8 cellular contexts compared by ENCODE assay signal in genomic region chr7:151059362-151060112, GRCh38. TPM values are rescaled to one million over a fixed set of nuclear protein-coding genes. Genes with fewer than 3 reads are reported as not detected.
DNase-seq lines count a peak whose midpoint lies in the region; ATAC-seq and TF ChIP-seq lines count a peak whose summit lies in the region.

SLC4A2 (plus strand) TSS chr7:151059589; CDS start chr7:151061988, 2,399 bp downstream.

- peaks cover 15 to 68% (median 49%) of the 10 kb centered on the region in 6 donors for H3K4me1 ChIP-seq in spleen

- ATAC-seq in GM18517 (IDR thresholded peaks at IDR 0.05; ENCODE audit: unreplicated experiment) = no peak

- intact Hi-C loops in spleen (cut with DNase I; ENCODE audit: low total_unique reads) = no loop called here

- no peaks in the 10 kb centered on the region for H3K27me3 ChIP-seq in spleen (replicated peaks in 1 of 7)

- peak within 1 kb of the TSS; percentile 80 for H3K4me3 ChIP-seq in GM12865 (ENCODE audit: low read depth, low read length)
- H3K4me3 ChIP-seq in spleen = peak within 1 kb of the TSS; percentile 67 to 99 (median 87)

- 0 to 1% (median 1%) methylated on average over 49 to 74 of the region's 75 CpGs for WGBS in spleen, 5 donors

- TF ChIP-seq POLR2A in spleen (IDR thresholded peaks at IDR 0.05) = peak in 1 of 3 donors; percentile 30

- CTCF ChIA-PET in HEK293T (lab: Yijun Ruan, JAX) = interaction anchor here (1.2 to 1.7 kb wide), 3 partner anchors 42 to 52 kb away, joined by 4 read pairs; no protein-coding TSS in a partner anchor

- H3K27ac ChIP-seq in spleen = peak within 1 kb of the TSS; percentile 87 to 96 (median 92)

- peak; percentile 70 for TF ChIP-seq CTCF in GM12865 (IDR thresholded peaks at IDR 0.05; ENCODE audit: insufficient read depth, low read depth, low read length, missing control alignments)
- TF ChIP-seq CTCF in spleen (IDR thresholded peaks at IDR 0.05 in 8 of 11, conservative IDR thresholded peaks at IDR 0.05 in 3 of 11) = peak; percentile 18 to 82 (median 53)

- POLR2A ChIA-PET in HEK293T (lab: Yijun Ruan, JAX) = interaction anchor here (0.6 to 4.3 kb wide), 13 partner anchors 8 to 52 kb away, joined by 3 to 38 read pairs (median 8); partner anchors contain the start of genes ABCB8, AGAP3, FASTK and TMUB1

- DNase-seq in GM12865 (ENCODE audit: low read depth) = peak; percentile 79
- peak; percentile 94 for DNase-seq in HEK293T (ENCODE audit: extremely low spot score)
- peak; percentile 48 for DNase-seq in NCI-H1694 treated with DMSO at 0.1 percent for 48 hours (lab: John Stamatoyannopoulos, UW)
- peak; percentile 42 to 68 (median 57) for DNase-seq in activated CD4-positive, CD25-positive, alpha-beta regulatory T cell (lab: John Stamatoyannopoulos, UW)
- peak; percentile 57 for DNase-seq in central memory CD4-positive, alpha-beta T cell
- DNase-seq in iris pigment epithelial cell (ENCODE audit: low read depth) = peak; percentile 77
- peak; percentile 95 for DNase-seq in spleen

- peaks cover 0 to 44% (median 7%) of the 10 kb centered on the region in 6 donors for H3K36me3 ChIP-seq in spleen

- H3K9me3 ChIP-seq in spleen = no peaks in the 10 kb centered on the region

TF ChIP-seq in HEK293T, 16 proteins besides CTCF, POLR2A, EP300 and RAD21:
- TF ChIP-seq HDGF (IDR thresholded peaks at IDR 0.05; ENCODE audit: borderline replicate concordance) = no peak
- TF ChIP-seq NFRKB (IDR thresholded peaks at IDR 0.05) = no peak
- TF ChIP-seq SP1 (IDR thresholded peaks at IDR 0.05) = no peak
- no peak; the same call in 1 of the 2 replicates for TF ChIP-seq FOXM1 (IDR thresholded peaks at IDR 0.05; ENCODE audit: borderline replicate concordance)
- TF ChIP-seq FOXA1 (IDR thresholded peaks at IDR 0.05) = no peak
- no peak for TF ChIP-seq FOXK2 (IDR thresholded peaks at IDR 0.05)
- no peak for TF ChIP-seq CTBP1 (IDR thresholded peaks at IDR 0.05; ENCODE audit: borderline replicate concordance)
- TF ChIP-seq ELF4 (IDR thresholded peaks at IDR 0.05) = no peak
- no peak for TF ChIP-seq BHLHE40 (IDR thresholded peaks at IDR 0.05; ENCODE audit: borderline replicate concordance)
- TF ChIP-seq SUZ12 (IDR thresholded peaks at IDR 0.05) = no peak
- no peak for TF ChIP-seq PKNOX1 (IDR thresholded peaks at IDR 0.05)
- TF ChIP-seq LEF1 (IDR thresholded peaks at IDR 0.05; ENCODE audit: borderline replicate concordance) = no peak
- no peak for TF ChIP-seq ARNT (IDR thresholded peaks at IDR 0.05)
- TF ChIP-seq ZNF384 (IDR thresholded peaks at IDR 0.05) = no peak
- TF ChIP-seq L3MBTL2 (conservative IDR thresholded peaks at IDR 0.05) = no peak
- no peak for TF ChIP-seq TARDBP (IDR thresholded peaks at IDR 0.05)

RNA-seq across cellular contexts. Expression of gene SLC4A2, which starts in this region (rescaled TPM):
- total RNA-seq in spleen = 100 to 1,000 TPM in 1 of 7 donors, 10 to 100 TPM in 6; 58.9 to 112 (median 85.2) TPM
- 100 to 1,000 TPM in 1 of 3 donors, 10 to 100 TPM in 2; 43.9 to 122 (median 99.4) TPM for polyA plus RNA-seq in spleen
